Comparison of ENCODE assay signal across 17 cellular contexts in genomic region chr6:138521800-138522199, GRCh38. TPM values are rescaled to one million over a fixed set of nuclear protein-coding genes. Genes with fewer than 3 reads are reported as not detected.
DNase-seq lines count a peak whose midpoint lies in the region; ATAC-seq and TF ChIP-seq lines count a peak whose summit lies in the region.
"Had no signal": no experiment of that assay in that cellular context is flagged by ENCODE, and none has a peak within 500 bp of the region (broad histone marks: within the 10 kb centered on the region; RNA-seq: fewer than 3 reads in every experiment).

No MANE protein-coding gene starts in this region.

- no peak overlapping the region for H3K27ac Mint-ChIP-seq in activated naive CD4-positive, alpha-beta T cell treated with anti-CD3 and anti-CD28 coated beads for 36 hours
- no peak overlapping the region for H3K27ac Mint-ChIP-seq in type B pancreatic cell
- H3K27ac Mint-ChIP-seq: activated CD4-positive, alpha-beta memory T cell treated with anti-CD3 and anti-CD28 coated beads, Interleukin-2, amount 10 ng/mL, durations not matched to agents 7 days and 5 days; stimulated activated memory B cell treated with anti-CD40 and anti-IgM and Interleukin-4, amounts not matched to agents 10 μg/mL and 1 μg/mL and 100 μg/mL, for 72 hours had no signal

- H3K9me3 Mint-ChIP-seq in activated naive CD4-positive, alpha-beta T cell treated with anti-CD3 and anti-CD28 coated beads for 36 hours = no peaks in the 10 kb centered on the region
- peaks cover 4% of the 10 kb centered on the region for H3K9me3 Mint-ChIP-seq in type B pancreatic cell
- H3K9me3 Mint-ChIP-seq: activated CD4-positive, alpha-beta memory T cell treated with anti-CD3 and anti-CD28 coated beads, Interleukin-2, amount 10 ng/mL, durations not matched to agents 7 days and 5 days had no signal

- H3K4me3 Mint-ChIP-seq in activated naive CD4-positive, alpha-beta T cell treated with anti-CD3 and anti-CD28 coated beads for 36 hours = no peak overlapping the region
- H3K4me3 Mint-ChIP-seq in type B pancreatic cell = no peak overlapping the region
- H3K4me3 Mint-ChIP-seq: activated CD4-positive, alpha-beta memory T cell treated with anti-CD3 and anti-CD28 coated beads, Interleukin-2, amount 10 ng/mL, durations not matched to agents 7 days and 5 days; naive thymus-derived CD8-positive, alpha-beta T cell; stimulated activated memory B cell treated with anti-CD40 and anti-IgM and Interleukin-4, amounts not matched to agents 10 μg/mL and 1 μg/mL and 100 μg/mL, for 72 hours had no signal

- no peak for DNase-seq in Right ventricle myocardium inferior (ENCODE audit: missing footprints)
- DNase-seq in right atrium auricular region (ENCODE audit: low spot score) = no peak
- DNase-seq in SKM-1 treated with dmso at 0.1 percent for 144 hours (lab: John Stamatoyannopoulos, UW; ENCODE audit: unreplicated experiment) = peak; percentile 66
- peak in 1 of 2 donors; percentile 28 for DNase-seq in heart right ventricle
- no peak for DNase-seq in activated naive CD4-positive, alpha-beta T cell treated with anti-CD3 and anti-CD28 coated beads for 36 hours
- DNase-seq in type B pancreatic cell (ENCODE audit: extremely low spot score, unreplicated experiment) = no peak
- DNase-seq in AG08395 (ENCODE audit: low spot score) = no peak
- no peak for DNase-seq in NCI-H2029 (lab: John Stamatoyannopoulos, UW)
- DNase-seq: activated CD4-positive, alpha-beta memory T cell treated with anti-CD3 and anti-CD28 coated beads, Interleukin-2, amount 10 ng/mL, durations not matched to agents 7 days and 5 days; activated T-cell treated with anti-CD3 and anti-CD28 coated beads, Interleukin-2, amount 50 U/mL, for 48 hours; naive thymus-derived CD8-positive, alpha-beta T cell; NCI-H146; NCI-H446; trophoblast cell had no signal

- ATAC-seq in Right ventricle myocardium inferior (peak; percentile 61), heart right ventricle (peak in 5 of 8 donors; percentile 33 to 58 (median 52))
- ATAC-seq: naive thymus-derived CD8-positive, alpha-beta T cell; stimulated activated memory B cell treated with anti-CD40 and anti-IgM and Interleukin-4, amounts not matched to agents 10 μg/mL and 1 μg/mL and 100 μg/mL, for 72 hours had no signal

- CTCF ChIA-PET in activated naive CD4-positive, alpha-beta T cell treated with anti-CD3 and anti-CD28 coated beads for 36 hours (lab: Charles Lee) = interaction anchor here (0.8 to 7.7 kb wide), 3 partner anchors 13 to 105 kb away, joined by 3 to 55 read pairs (median 9); no protein-coding TSS in a partner anchor

- no peak for TF ChIP-seq CTCF in right atrium auricular region (IDR thresholded peaks at IDR 0.05)
- no peak for TF ChIP-seq CTCF in heart right ventricle (IDR thresholded peaks at IDR 0.05)
- TF ChIP-seq CTCF in type B pancreatic cell (conservative IDR thresholded peaks at IDR 0.05) = no peak

- no peak overlapping the region for H3K4me3 ChIP-seq in right atrium auricular region
- no peak overlapping the region for H3K4me3 ChIP-seq in heart right ventricle

- peaks cover 4% of the 10 kb centered on the region for H3K27me3 Mint-ChIP-seq in activated naive CD4-positive, alpha-beta T cell treated with anti-CD3 and anti-CD28 coated beads for 36 hours (ENCODE audit: low read depth)
- H3K27me3 Mint-ChIP-seq in type B pancreatic cell = no peaks in the 10 kb centered on the region
- H3K27me3 Mint-ChIP-seq: progenitor cell of endocrine pancreas had no signal

- 55% methylated on average over 5 of the region's 5 CpGs for WGBS in heart right ventricle, 2 donors

- H3K4me1 ChIP-seq in right atrium auricular region (peaks cover 0 to 26% of the 10 kb centered on the region in 2 donors), heart right ventricle (peaks cover 0 to 62% (median 40%) of the 10 kb centered on the region in 9 donors)

- no peak overlapping the region for H3K27ac ChIP-seq in right atrium auricular region
- H3K27ac ChIP-seq in heart right ventricle = peak overlapping the region in 3 of 10 donors; percentile 29 to 60 (median 30)
- H3K27ac ChIP-seq: KMS-11 had no signal

- no peaks in the 10 kb centered on the region for H3K9me3 ChIP-seq in right atrium auricular region
- peaks cover 0 to 6% (median 0%) of the 10 kb centered on the region in 11 donors for H3K9me3 ChIP-seq in heart right ventricle

- intact Hi-C loops in Right ventricle myocardium inferior (cut with DNase I) (no loop called here), heart right ventricle (cut with DNase I) (loop anchor here in 1 of 10 donors (10.0 kb wide), 1 partner anchor 407 kb away; no protein-coding TSS in a partner anchor)
- intact Hi-C loops in activated naive CD4-positive, alpha-beta T cell treated with anti-CD3 and anti-CD28 coated beads for 36 hours (cut with micrococcal nuclease) = loop anchor here (5.0 kb wide), 1 partner anchor 246 kb away; no protein-coding TSS in a partner anchor

- no peaks in the 10 kb centered on the region for H3K36me3 Mint-ChIP-seq in activated naive CD4-positive, alpha-beta T cell treated with anti-CD3 and anti-CD28 coated beads for 36 hours (ENCODE audit: low read depth)
- peaks cover 10% of the 10 kb centered on the region for H3K36me3 Mint-ChIP-seq in type B pancreatic cell
- H3K36me3 Mint-ChIP-seq: naive thymus-derived CD8-positive, alpha-beta T cell; stimulated activated memory B cell treated with anti-CD40 and anti-IgM and Interleukin-4, amounts not matched to agents 10 μg/mL and 1 μg/mL and 100 μg/mL, for 72 hours had no signal

- peaks cover 2% of the 10 kb centered on the region for H3K4me1 Mint-ChIP-seq in activated naive CD4-positive, alpha-beta T cell treated with anti-CD3 and anti-CD28 coated beads for 36 hours (ENCODE audit: low read depth)
- H3K4me1 Mint-ChIP-seq in type B pancreatic cell (ENCODE audit: unreplicated experiment) = peaks cover 12% of the 10 kb centered on the region
- H3K4me1 Mint-ChIP-seq: stimulated activated memory B cell treated with anti-CD40 and anti-IgM and Interleukin-4, amounts not matched to agents 10 μg/mL and 1 μg/mL and 100 μg/mL, for 72 hours had no signal

- H3K27me3 ChIP-seq in right atrium auricular region (no peaks in the 10 kb centered on the region), heart right ventricle (no peaks in the 10 kb centered on the region)

- H3K36me3 ChIP-seq in right atrium auricular region (no peaks in the 10 kb centered on the region), heart right ventricle (no peaks in the 10 kb centered on the region)

RNA-seq across cellular contexts. Expression of gene NHSL1, which starts 22.5 kb away (rescaled TPM):
- total RNA-seq in Right ventricle myocardium inferior (56.6 TPM), right atrium auricular region (10 to 100 TPM; 34.3 to 41.6 TPM), heart right ventricle (10 to 100 TPM; 35.5 to 97.4 (median 75.5) TPM), type B pancreatic cell (ENCODE audit: low replicate concordance) (29.7 and 63.9 TPM in 2 replicates)
- polyA plus RNA-seq in heart right ventricle = 10 to 100 TPM in 1 of 2 donors, 1 to 10 TPM in 1; 5.0 to 14.9 TPM
- 1 to 10 TPM in 1 of 2 experiments, under 1 TPM in 1; 0.64 to 1.1 TPM for total RNA-seq in activated naive CD4-positive, alpha-beta T cell treated with anti-CD3 and anti-CD28 coated beads for 36 hours
- polyA plus RNA-seq: naive thymus-derived CD8-positive, alpha-beta T cell had no signal

Comparison
In these comparisons a context has a peak if more than half of its experiments do, and no peak if none do; other contexts are left out.
1. RNA of gene NHSL1, which starts 22.5 kb away (total RNA-seq): 35.5 to 97.4 TPM in heart right ventricle, 56.6 TPM in Right ventricle myocardium inferior (single experiment), 34.3 to 41.6 TPM in right atrium auricular region and 29.7 to 63.9 TPM in type B pancreatic cell; 0.64 to 1.1 TPM in activated naive CD4-positive, alpha-beta T cell treated with anti-CD3 and anti-CD28 coated beads for 36 hours; every median in the first group is over 10 times any median in the second.